12 cellular contexts compared by ENCODE assay signal in the genomic region with DNA sequence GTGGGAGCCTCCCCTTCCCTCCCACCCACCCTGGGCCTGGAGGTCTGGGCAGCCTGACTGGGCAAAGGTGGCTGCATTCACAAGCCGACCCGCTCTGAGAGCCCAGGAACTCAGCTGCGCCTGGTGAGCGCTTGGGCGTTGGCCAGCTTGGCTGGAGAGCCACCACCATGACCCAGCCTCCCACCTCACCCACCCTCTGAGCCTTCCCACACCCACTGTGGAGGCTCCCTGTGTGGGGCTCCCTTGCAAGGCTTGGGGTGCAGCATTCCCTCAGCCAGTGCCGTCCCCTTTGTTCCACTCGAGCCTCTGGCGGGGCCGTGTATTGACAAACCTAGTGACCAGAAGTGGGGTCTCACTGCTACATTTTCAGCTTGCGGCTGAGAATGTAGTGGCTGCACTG.
"Had no signal": no experiment of that assay in that cellular context is flagged by ENCODE, and none has a peak within 500 bp of the region (broad histone marks: within the 10 kb centered on the region; RNA-seq: fewer than 3 reads in every experiment).

No MANE protein-coding gene starts in this region.

- H3K9me3 Mint-ChIP-seq: activated naive CD4-positive, alpha-beta T cell treated with anti-CD3 and anti-CD28 coated beads, Interleukin-2, amount 10 ng/mL, durations not matched to agents 7 days and 5 days; activated T-helper 17 cell treated with anti-CD3 and anti-CD28 coated beads, Interleukin-2, amount 50 U/mL, for 72 hours; naive thymus-derived CD8-positive, alpha-beta T cell; stimulated activated memory B cell treated with anti-CD40 and anti-IgM and Interleukin-4, amounts not matched to agents 10 μg/mL and 1 μg/mL and 100 μg/mL, for 72 hours; T-cell; type B pancreatic cell had no signal

- H3K27me3 Mint-ChIP-seq: activated T-helper 17 cell treated with anti-CD3 and anti-CD28 coated beads, Interleukin-2, amount 50 U/mL, for 72 hours; naive thymus-derived CD8-positive, alpha-beta T cell; stimulated activated memory B cell treated with anti-CD40 and anti-IgM and Interleukin-4, amounts not matched to agents 10 μg/mL and 1 μg/mL and 100 μg/mL, for 72 hours; T-cell; type B pancreatic cell had no signal

- H3K4me1 Mint-ChIP-seq: activated naive CD4-positive, alpha-beta T cell treated with anti-CD3 and anti-CD28 coated beads, Interleukin-2, amount 10 ng/mL, durations not matched to agents 7 days and 5 days; activated T-helper 17 cell treated with anti-CD3 and anti-CD28 coated beads, Interleukin-2, amount 50 U/mL, for 72 hours had no signal

- H3K4me3 Mint-ChIP-seq: activated naive CD4-positive, alpha-beta T cell treated with anti-CD3 and anti-CD28 coated beads, Interleukin-2, amount 10 ng/mL, durations not matched to agents 7 days and 5 days; activated T-helper 17 cell treated with anti-CD3 and anti-CD28 coated beads, Interleukin-2, amount 50 U/mL, for 72 hours; stimulated activated memory B cell treated with anti-CD40 and anti-IgM and Interleukin-4, amounts not matched to agents 10 μg/mL and 1 μg/mL and 100 μg/mL, for 72 hours; T-cell; type B pancreatic cell had no signal

- H3K27me3 ChIP-seq: spleen had no signal

- ATAC-seq: activated T-helper 17 cell treated with anti-CD3 and anti-CD28 coated beads, Interleukin-2, amount 50 U/mL, for 72 hours; naive thymus-derived CD8-positive, alpha-beta T cell; stimulated activated memory B cell treated with anti-CD40 and anti-IgM and Interleukin-4, amounts not matched to agents 10 μg/mL and 1 μg/mL and 100 μg/mL, for 72 hours; T-cell had no signal

- H3K9me3 ChIP-seq: spleen had no signal

- DNase-seq: activated CD4-positive, alpha-beta T cell treated with anti-CD3 and anti-CD28 coated beads for 4 hours; activated naive CD4-positive, alpha-beta T cell treated with anti-CD3 and anti-CD28 coated beads, Interleukin-2, amount 10 ng/mL, durations not matched to agents 7 days and 5 days; effector CD8-positive, alpha-beta T cell; naive thymus-derived CD8-positive, alpha-beta T cell; spleen; stimulated activated CD4-positive, alpha-beta T cell treated with anti-CD3 and anti-CD28 coated beads, Interleukin-1b, Interleukin-23, amount 100 ng/mL, for 48 hours; T-cell; T1000; WERI-Rb-1 had no signal

- H3K27ac ChIP-seq: spleen, WERI-Rb-1 had no signal

- H3K4me3 ChIP-seq: spleen had no signal

- H3K27ac Mint-ChIP-seq: activated naive CD4-positive, alpha-beta T cell treated with anti-CD3 and anti-CD28 coated beads, Interleukin-2, amount 10 ng/mL, durations not matched to agents 7 days and 5 days; activated T-helper 17 cell treated with anti-CD3 and anti-CD28 coated beads, Interleukin-2, amount 50 U/mL, for 72 hours; stimulated activated memory B cell treated with anti-CD40 and anti-IgM and Interleukin-4, amounts not matched to agents 10 μg/mL and 1 μg/mL and 100 μg/mL, for 72 hours; T-cell; type B pancreatic cell had no signal

- H3K4me1 ChIP-seq: spleen had no signal
